ENCODE assay signal across 9 cellular contexts in the genomic region with DNA sequence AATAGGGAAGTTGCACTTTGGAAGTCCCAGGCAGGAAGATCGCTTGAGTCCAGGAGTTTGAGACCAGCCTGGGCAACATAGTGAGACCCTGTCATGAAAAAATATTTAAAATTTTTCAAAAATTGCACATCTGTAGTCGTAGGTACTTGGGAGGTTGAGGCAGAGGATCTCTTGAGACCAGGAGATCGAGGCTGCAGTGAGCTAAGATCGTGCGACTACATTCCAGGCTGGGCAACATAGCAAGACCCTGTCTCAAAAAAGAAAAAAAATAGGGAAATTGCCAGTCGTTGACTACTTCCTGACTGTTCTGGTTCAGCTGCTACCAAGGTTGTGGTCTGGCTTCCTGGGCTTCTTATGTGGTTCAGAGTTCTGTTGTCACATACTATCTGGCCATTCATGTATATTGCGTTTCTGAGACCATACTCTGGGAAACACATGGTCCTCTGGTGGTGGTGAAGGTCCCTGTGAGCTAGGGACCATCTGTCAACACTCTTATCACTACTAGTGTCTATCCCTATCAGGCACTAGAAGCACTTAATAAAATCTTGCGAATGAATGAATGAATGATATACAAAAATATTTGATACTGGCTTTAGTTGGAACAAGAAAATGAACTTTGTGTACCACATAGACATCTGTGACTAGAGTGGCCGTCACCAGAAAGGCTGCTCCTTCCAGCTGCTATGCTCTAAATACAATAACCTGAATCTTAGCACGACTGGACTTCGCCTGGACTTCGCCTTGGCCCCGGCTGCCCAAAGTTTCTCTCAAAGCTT. TPM values are rescaled to one million over a fixed set of nuclear protein-coding genes. Genes with fewer than 3 reads are reported as not detected.
DNase-seq lines count a peak whose midpoint lies in the region; ATAC-seq and TF ChIP-seq lines count a peak whose summit lies in the region.
"Had no signal": no experiment of that assay in that cellular context is flagged by ENCODE, and none has a peak within 500 bp of the region (broad histone marks: within the 10 kb centered on the region; RNA-seq: fewer than 3 reads in every experiment).

No MANE protein-coding gene starts in this region.

- H3F3A ChIP-seq in GM23248 (ENCODE audit: insufficient read depth): no peaks in the 10 kb centered on the region

- peak; percentile 25 for DNase-seq in GM23248
- peak; percentile 22 for DNase-seq in SKM-1 treated with dmso at 0.1 percent for 144 hours (lab: John Stamatoyannopoulos, UW; ENCODE audit: unreplicated experiment)
- DNase-seq in psoas muscle: no peak
- no peak for DNase-seq in retina
- DNase-seq in stimulated activated CD4-positive, alpha-beta T cell treated with anti-CD3 and anti-CD28 coated beads, Interleukin-2, amount 100 ng/mL, for 48 hours: no peak

- 44 to 47% methylated on average over 13 of the region's 13 CpGs for WGBS in GM23248 (ENCODE audit: low coverage in 1 of 2, low lambda C conversion rate in 2 of 2, missing lambda C conversion rate in 2 of 2), 2 experiments
- WGBS in gastroesophageal sphincter (ENCODE audit: low coverage in 1 of 2), 2 donors: 50 to 64% methylated on average over 8 to 13 of the region's 13 CpGs
- WGBS in psoas muscle, 3 donors: 43 to 48% (median 45%) methylated on average over 13 of the region's 13 CpGs

- no peaks in the 10 kb centered on the region for H3K27me3 ChIP-seq in GM23248 (replicated peaks; ENCODE audit: insufficient read depth)
- H3K27me3 ChIP-seq in gastroesophageal sphincter: no peaks in the 10 kb centered on the region
- H3K27me3 ChIP-seq in psoas muscle (ENCODE audit: insufficient read depth in 3 of 3, low read length in 2 of 3): no peaks in the 10 kb centered on the region

- no peaks in the 10 kb centered on the region for H3K79me2 ChIP-seq in GM23248 (ENCODE audit: insufficient read depth)

- H2AFZ ChIP-seq in GM23248: peak overlapping the region; percentile 91

- TF ChIP-seq CTCF in gastroesophageal sphincter (IDR thresholded peaks at IDR 0.05) (no peak), psoas muscle (IDR thresholded peaks at IDR 0.05) (no peak)

- H3K9me3 ChIP-seq in GM23248 (ENCODE audit: low read depth): no peaks in the 10 kb centered on the region
- no peaks in the 10 kb centered on the region for H3K9me3 ChIP-seq in gastroesophageal sphincter
- H3K9me3 ChIP-seq in psoas muscle: no peaks in the 10 kb centered on the region

- H3K9me2 ChIP-seq in GM23248 (ENCODE audit: insufficient read depth): no peaks in the 10 kb centered on the region

- in situ Hi-C loops in GM23248 (cut with MboI): no loop called here

- H4K20me1 ChIP-seq in GM23248 (ENCODE audit: insufficient read depth): no peaks in the 10 kb centered on the region

- H3K4me1 ChIP-seq in GM23248 (ENCODE audit: insufficient read depth) (no peaks in the 10 kb centered on the region), gastroesophageal sphincter (peaks cover 0 to 38% (median 4%) of the 10 kb centered on the region in 3 donors), psoas muscle (peaks cover 9% of the 10 kb centered on the region)

- TF ChIP-seq POLR2A in gastroesophageal sphincter (IDR thresholded peaks at IDR 0.05): no peak

- no peak for TF ChIP-seq EP300 in gastroesophageal sphincter (IDR thresholded peaks at IDR 0.05)

- H3K27ac ChIP-seq in GM23248: no peak overlapping the region
- peak overlapping the region; percentile 63 to 84 (median 80) for H3K27ac ChIP-seq in gastroesophageal sphincter
- H3K27ac ChIP-seq in psoas muscle: peak overlapping the region; percentile 70

- H3K36me3 ChIP-seq in GM23248 (ENCODE audit: low read depth): no peaks in the 10 kb centered on the region
- no peaks in the 10 kb centered on the region for H3K36me3 ChIP-seq in gastroesophageal sphincter
- no peaks in the 10 kb centered on the region for H3K36me3 ChIP-seq in psoas muscle (ENCODE audit: insufficient read depth in 1 of 2, low read depth in 1 of 2)

- no peak overlapping the region for H3K9ac ChIP-seq in GM23248

- intact Hi-C loops in psoas muscle (cut with DNase I): loop anchor here in 1 of 2 donors (5.0 kb wide), 1 partner anchor 40 kb away; a partner anchor contains a TSS

- ATAC-seq in gastroesophageal sphincter: no peak
- ATAC-seq in psoas muscle: peak; percentile 13 to 44 (median 29)
- no peak for ATAC-seq in GM21576 (IDR thresholded peaks at IDR 0.05; ENCODE audit: unreplicated experiment)
- no peak for ATAC-seq in GM18867 (IDR thresholded peaks at IDR 0.05; ENCODE audit: unreplicated experiment)

- H3K4me3 ChIP-seq in GM23248: peak overlapping the region; percentile 72; the same call in 1 of the 2 replicates
- H3K4me3 ChIP-seq in gastroesophageal sphincter: peak overlapping the region; percentile 49 to 73
- H3K4me3 ChIP-seq in psoas muscle: peak overlapping the region; percentile 90

- H3K4me2 ChIP-seq in GM23248 (ENCODE audit: unreplicated experiment): peak overlapping the region; percentile 75

RNA-seq across cellular contexts. Expression of a gene that starts 0.9 kb away (rescaled TPM):
- total RNA-seq in GM23248 (2014; rRNA removed; shearing (Covaris generic)): 0.38 and 1.7 TPM in 2 replicates
- polyA plus RNA-seq in GM23248 (2016; fragmentation: Nextera tagmentation; extraction: Ambion mirVana) (0.26 and 0.62 TPM in 2 replicates), psoas muscle (1 to 10 TPM; 2.6 to 7.9 (median 4.8) TPM)
- total RNA-seq in gastroesophageal sphincter (10 to 100 TPM; 24.1 to 67.2 (median 55.4) TPM), psoas muscle (1 to 10 TPM; 4.4 to 8.9 (median 7.6) TPM)

RNA-seq across cellular contexts. Expression of a gene that starts 38.5 kb away (rescaled TPM):
- 0.86 and 2.4 TPM in 2 replicates for total RNA-seq in GM23248 (2014; rRNA removed; shearing (Covaris generic))
- polyA plus RNA-seq in GM23248 (2016; fragmentation: Nextera tagmentation; extraction: Ambion mirVana) (3.6 and 3.8 TPM in 2 replicates), psoas muscle (1 to 10 TPM; 1.6 to 7.5 (median 1.9) TPM)
- total RNA-seq in gastroesophageal sphincter (10 to 100 TPM in 1 of 4 donors, 1 to 10 TPM in 3; 4.4 to 10.7 (median 6.7) TPM), psoas muscle (1 to 10 TPM in 3 of 4 donors, under 1 TPM in 1; 0.86 to 2.3 (median 1.4) TPM)

RNA-seq across cellular contexts. Expression of a gene that starts 38.6 kb away (rescaled TPM):
- total RNA-seq in GM23248 (2014; rRNA removed; shearing (Covaris generic)): not detected in 2 replicates
- 0.11 TPM in 1 of 2 replicates, not detected in the other for polyA plus RNA-seq in GM23248 (2016; fragmentation: Nextera tagmentation; extraction: Ambion mirVana)
- total RNA-seq in gastroesophageal sphincter: not detected
- total RNA-seq in psoas muscle: not detected
- polyA plus RNA-seq in psoas muscle: under 1 TPM in 2 of 3 donors, not detected in 1; 0.03 to 0.04 TPM
- total RNA-seq: T-helper 1 cell treated with Interleukin-12 subunit alpha and Interleukin-12 subunit beta and Interleukin-4 antibody, amounts not matched to agents 30 ng/mL and 1 ng/mL, for 36 hours had no signal

Comparison
In these comparisons a context has a peak if more than half of its experiments do, and no peak if none do; other contexts are left out.
1. DNase-seq: peak in GM23248 (single experiment) and SKM-1 treated with dmso at 0.1 percent for 144 hours (single experiment); none in psoas muscle (0 of 2), retina (single experiment) and stimulated activated CD4-positive, alpha-beta T cell treated with anti-CD3 and anti-CD28 coated beads, Interleukin-2, amount 100 ng/mL, for 48 hours (0 of 2).
2. ATAC-seq: peak in psoas muscle (4 of 4); none in gastroesophageal sphincter (single experiment), GM21576 (single experiment) and GM18867 (single experiment).
3. Peak in every context shown above with its lines, with median percentiles within 50 percentile points of each other: H3K4me3 ChIP-seq.